Comparison of ENCODE assay signal across 1 cellular context in the genomic region with DNA sequence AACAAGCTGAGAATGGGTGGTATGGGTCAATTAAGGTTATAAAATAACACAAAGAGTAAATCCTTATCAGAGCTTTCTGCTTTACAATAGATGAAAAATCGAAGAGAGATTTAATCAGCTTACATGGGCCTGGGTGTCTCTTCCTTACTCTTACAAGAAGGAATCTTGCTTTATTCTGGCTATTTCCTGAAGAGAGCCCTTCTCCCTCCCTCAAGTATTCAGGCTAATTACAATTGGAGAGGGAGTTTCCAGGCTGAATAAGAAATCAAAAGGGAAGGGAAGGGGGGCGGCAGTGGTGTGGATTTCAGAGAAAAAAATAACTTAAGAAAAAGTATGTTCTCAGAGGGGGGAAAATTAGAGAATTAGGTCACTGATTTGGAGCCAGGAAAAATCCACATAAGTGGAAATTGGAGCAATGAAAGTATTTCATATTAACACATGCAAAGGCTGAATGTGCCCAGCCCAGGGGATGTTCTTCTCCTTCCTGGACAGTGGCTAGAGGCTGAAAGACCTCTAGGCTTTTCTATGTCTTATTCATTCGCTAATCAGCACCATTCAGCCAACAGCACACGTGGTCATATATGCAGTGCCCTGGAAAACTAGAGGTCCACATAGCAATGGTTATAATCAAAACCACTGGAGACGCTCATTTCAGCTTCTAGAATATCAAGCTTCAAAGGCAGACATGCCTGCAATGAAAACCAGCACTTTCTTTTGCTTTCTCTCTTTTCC.
TF ChIP-seq lines count a peak whose summit lies in the region.

No MANE protein-coding gene starts in this region.

TF ChIP-seq in GM23338, 12 proteins besides CTCF, POLR2A, EP300 and RAD21 (continued from another document):
- TF ChIP-seq, protein P1, sequence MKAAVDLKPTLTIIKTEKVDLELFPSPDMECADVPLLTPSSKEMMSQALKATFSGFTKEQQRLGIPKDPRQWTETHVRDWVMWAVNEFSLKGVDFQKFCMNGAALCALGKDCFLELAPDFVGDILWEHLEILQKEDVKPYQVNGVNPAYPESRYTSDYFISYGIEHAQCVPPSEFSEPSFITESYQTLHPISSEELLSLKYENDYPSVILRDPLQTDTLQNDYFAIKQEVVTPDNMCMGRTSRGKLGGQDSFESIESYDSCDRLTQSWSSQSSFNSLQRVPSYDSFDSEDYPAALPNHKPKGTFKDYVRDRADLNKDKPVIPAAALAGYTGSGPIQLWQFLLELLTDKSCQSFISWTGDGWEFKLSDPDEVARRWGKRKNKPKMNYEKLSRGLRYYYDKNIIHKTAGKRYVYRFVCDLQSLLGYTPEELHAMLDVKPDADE (IDR thresholded peaks at IDR 0.05): no peak
- TF ChIP-seq EZH2phosphoT487 (IDR thresholded peaks at IDR 0.05; ENCODE audit: unreplicated experiment): no peak
